Comparison of ENCODE assay signal across 1 cellular context in the genomic region with DNA sequence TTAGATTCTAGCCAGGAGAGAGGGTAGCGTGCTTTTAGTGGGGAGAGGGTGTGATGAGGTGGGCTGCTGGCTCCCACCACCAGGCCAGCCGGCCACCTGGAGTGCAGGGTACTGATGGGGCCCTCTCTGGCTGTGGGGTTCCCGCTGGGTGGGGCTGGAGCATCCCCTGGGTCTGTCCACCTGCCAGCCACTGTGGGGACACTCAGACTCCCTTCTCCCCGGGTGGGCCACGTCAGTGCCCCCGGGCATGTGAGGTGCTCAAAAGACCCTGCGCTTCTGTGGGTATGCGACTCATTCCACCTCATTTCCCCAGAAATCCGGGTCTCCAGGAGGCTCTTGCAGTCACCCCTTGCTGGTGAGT.
TF ChIP-seq lines count a peak whose summit lies in the region.

No MANE protein-coding gene starts in this region.

TF ChIP-seq in H1, 55 proteins besides CTCF, POLR2A, EP300 and RAD21 (continued from another document):
- TF ChIP-seq TEAD4 (IDR thresholded peaks at IDR 0.05; ENCODE audit: low read depth, low read length) (no peak), HDAC2 (IDR thresholded peaks at IDR 0.05; ENCODE audit: borderline replicate concordance in 1 of 2, low read depth in 2 of 2, low read length in 2 of 2) (no peak), FOSL1 (IDR thresholded peaks at IDR 0.05; ENCODE audit: insufficient read depth, low read depth, low read length) (no peak), SP2 (IDR thresholded peaks at IDR 0.05; ENCODE audit: low read length) (no peak)
TF ChIP-seq in H1: peak in this region for 0.
